ENCODE assay signal across 16 cellular contexts in genomic region chr4:174996079-174996478, GRCh38.
"Had no signal": no experiment of that assay in that cellular context is flagged by ENCODE, and none has a peak within 500 bp of the region (broad histone marks: within the 10 kb centered on the region; RNA-seq: fewer than 3 reads in every experiment).

No MANE protein-coding gene starts in this region.

- H3K27me3 ChIP-seq: brain microvascular endothelial cell, neutrophil had no signal

- H3K9me3 ChIP-seq: neutrophil had no signal

- ATAC-seq: activated CD8-positive, alpha-beta memory T cell treated with anti-CD3 and anti-CD28 coated beads, Interleukin-2, amount 10 ng/mL, durations not matched to agents 7 days and 5 days; naive thymus-derived CD8-positive, alpha-beta T cell; stimulated activated naive CD8-positive, alpha-beta T cell treated with anti-CD3 and anti-CD28 coated beads, Interleukin-15, amount 100 ng/mL, for 72 hours had no signal

- DNase-seq: activated CD4-positive, alpha-beta T cell treated with anti-CD3 and anti-CD28 coated beads, Interleukin-2, amount 50 U/mL, for 4 hours; activated CD4-positive, CD25-positive, alpha-beta regulatory T cell treated with anti-CD3 and anti-CD28 coated beads, Interleukin-2, amount 50 U/mL, for 72 hours; activated CD8-positive, alpha-beta memory T cell treated with anti-CD3 and anti-CD28 coated beads, Interleukin-2, amount 10 ng/mL, durations not matched to agents 7 days and 5 days; activated effector memory CD4-positive, alpha-beta T cell treated with anti-CD3 and anti-CD28 coated beads, Interleukin-2, amount 50 U/mL, for 16 hours; activated T-cell treated with anti-CD3 and anti-CD28 coated beads, Interleukin-2, amount 50 U/mL, for 24 hours; brain microvascular endothelial cell; cerebellar nuclear complex; hypothalamus; naive thymus-derived CD8-positive, alpha-beta T cell; retina; stimulated activated CD4-positive, alpha-beta T cell treated with anti-CD3 and anti-CD28 coated beads, Interleukin-15, amount 100 ng/mL, for 24 hours; stimulated activated CD4-positive, alpha-beta T cell treated with anti-CD3 and anti-CD28 coated beads, Interleukin-4, amount 100 ng/mL, for 4 hours; stimulated activated naive CD8-positive, alpha-beta T cell treated with anti-CD3 and anti-CD28 coated beads, Interleukin-15, amount 100 ng/mL, for 72 hours had no signal

- H3K4me3 ChIP-seq: lung, thoracic aorta had no signal

- H3K36me3 ChIP-seq: brain microvascular endothelial cell, neutrophil, thoracic aorta had no signal

- H3K27ac ChIP-seq: brain microvascular endothelial cell, neutrophil, thoracic aorta had no signal
